Comparison of ENCODE assay signal across 13 cellular contexts in the genomic region with DNA sequence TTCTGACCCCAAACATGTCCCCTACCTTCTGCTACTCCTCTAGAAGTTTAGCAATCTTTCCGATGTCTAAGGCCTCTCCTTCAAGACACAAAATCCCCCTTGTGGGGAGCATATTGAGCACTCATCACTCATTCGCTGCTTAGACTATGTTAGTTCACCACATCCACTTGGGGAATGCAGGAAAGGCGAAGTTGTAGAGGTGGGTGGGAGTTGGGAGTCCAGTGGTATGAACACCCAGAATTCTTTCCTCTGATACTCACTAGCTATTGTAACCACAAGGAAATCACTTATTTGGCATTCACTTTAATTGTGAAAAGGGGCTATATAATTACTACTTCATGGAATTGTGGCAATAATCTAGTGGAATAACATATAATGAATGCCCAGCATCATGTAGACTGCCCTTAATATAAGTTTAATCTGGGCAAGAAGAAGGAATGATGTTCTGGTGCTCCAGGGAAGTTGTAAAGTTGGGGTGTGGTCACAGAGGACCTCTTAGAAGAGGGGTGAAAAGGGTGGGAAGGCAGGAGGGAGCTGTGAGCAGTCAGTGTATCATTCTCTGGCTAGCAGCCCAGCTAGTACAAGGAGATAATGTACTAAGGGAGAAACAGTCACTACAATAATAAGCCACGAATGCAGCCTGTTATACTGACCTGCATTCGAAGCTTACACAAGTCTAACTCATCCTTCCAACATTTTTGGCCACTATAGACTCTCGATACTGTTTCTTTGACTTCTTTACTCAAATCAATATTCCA.
DNase-seq lines count a peak whose midpoint lies in the region; ATAC-seq, FAIRE-seq and TF ChIP-seq lines count a peak whose summit lies in the region.
"Had no signal": no experiment of that assay in that cellular context is flagged by ENCODE, and none has a peak within 500 bp of the region (broad histone marks: within the 10 kb centered on the region; RNA-seq: fewer than 3 reads in every experiment).

No MANE protein-coding gene starts in this region.

- H3K27ac ChIP-seq in aorta (ENCODE audit: low read depth in 1 of 2, low read length in 2 of 2), result no peak overlapping the region
- H3K27ac ChIP-seq: colonic mucosa, neutrophil had no signal

- 65 to 67% methylated on average over 6 of the region's 6 CpGs for WGBS in aorta, 2 donors

- H3K4me3 ChIP-seq in AG10803 (ENCODE audit: low read length), result no peak overlapping the region
- no peak overlapping the region for H3K4me3 ChIP-seq in bronchial epithelial cell (ENCODE audit: low read depth, low read length)
- no peak overlapping the region for H3K4me3 ChIP-seq in aorta (ENCODE audit: low read length in 2 of 2)
- H3K4me3 ChIP-seq: colonic mucosa had no signal

- ATAC-seq in GM21737 (IDR thresholded peaks at IDR 0.05; ENCODE audit: unreplicated experiment), result no peak
- ATAC-seq in HG03175 (IDR thresholded peaks at IDR 0.05; ENCODE audit: unreplicated experiment), result no peak
- ATAC-seq in aorta (ENCODE audit: low FRiP score), result no peak
- no peak for ATAC-seq in GM19351 (IDR thresholded peaks at IDR 0.05; ENCODE audit: unreplicated experiment)

- TF ChIP-seq CTCF in AG10803 (conservative IDR thresholded peaks at IDR 0.05; ENCODE audit: low read length), result no peak; the same call in 1 of the 2 replicates
- TF ChIP-seq CTCF in bronchial epithelial cell (IDR thresholded peaks at IDR 0.05; ENCODE audit: insufficient read depth, low read length, severe bottlenecking), result no peak

- no peaks in the 10 kb centered on the region for H3K9me3 ChIP-seq in aorta (ENCODE audit: control insufficient read depth, low read length)
- H3K9me3 ChIP-seq: colonic mucosa, neutrophil had no signal

- no peak for FAIRE-seq in bronchial epithelial cell (lab: Jason Lieb, UNC)

- intact Hi-C loops in aorta (cut with DNase I), result no loop called here

- H3K4me1 ChIP-seq in aorta (ENCODE audit: control insufficient read depth in 1 of 2, insufficient read depth in 2 of 2, low read length in 2 of 2), result no peaks in the 10 kb centered on the region
- H3K4me1 ChIP-seq: colonic mucosa had no signal

- DNase-seq in AG10803 (ENCODE audit: low read depth) (peak; percentile 90), LHCN-M2 (ENCODE audit: low read depth) (peak; percentile 94), bronchial epithelial cell (ENCODE audit: low read depth) (peak; percentile 75), lung microvascular endothelial cell (ENCODE audit: low read depth in 2 of 2) (peak; percentile 17 to 68), aorta (no peak)
- DNase-seq: activated CD4-positive, alpha-beta T cell treated with anti-CD3 and anti-CD28 coated beads, Interleukin-2, amount 50 U/mL, for 1 hour; activated gamma-delta T cell treated with Interleukin-2 at 50 U/mL for 16 hours; colonic mucosa; NCI-H1436 had no signal

- H3K27me3 ChIP-seq in bronchial epithelial cell (ENCODE audit: control insufficient read depth, insufficient read depth, low read length) (no peaks in the 10 kb centered on the region), aorta (ENCODE audit: control insufficient read depth in 1 of 2, insufficient read depth in 2 of 2, low read length in 1 of 2) (no peaks in the 10 kb centered on the region)
- H3K27me3 ChIP-seq: colonic mucosa, neutrophil had no signal

- H3K36me3 ChIP-seq in bronchial epithelial cell (ENCODE audit: control insufficient read depth, insufficient read depth, low read length) (no peaks in the 10 kb centered on the region), aorta (ENCODE audit: control insufficient read depth in 1 of 2, insufficient read depth in 2 of 2, low read length in 1 of 2) (no peaks in the 10 kb centered on the region)
- H3K36me3 ChIP-seq: colonic mucosa, neutrophil had no signal

Comparison
In these comparisons a context has a peak if more than half of its experiments do, and no peak if none do; other contexts are left out.
1. DNase-seq: peak in AG10803 (single experiment), LHCN-M2 (single experiment), bronchial epithelial cell (single experiment) and lung microvascular endothelial cell (2 of 2); none in aorta (0 of 2).